Comparison of ENCODE assay signal across 17 cellular contexts in the genomic region with DNA sequence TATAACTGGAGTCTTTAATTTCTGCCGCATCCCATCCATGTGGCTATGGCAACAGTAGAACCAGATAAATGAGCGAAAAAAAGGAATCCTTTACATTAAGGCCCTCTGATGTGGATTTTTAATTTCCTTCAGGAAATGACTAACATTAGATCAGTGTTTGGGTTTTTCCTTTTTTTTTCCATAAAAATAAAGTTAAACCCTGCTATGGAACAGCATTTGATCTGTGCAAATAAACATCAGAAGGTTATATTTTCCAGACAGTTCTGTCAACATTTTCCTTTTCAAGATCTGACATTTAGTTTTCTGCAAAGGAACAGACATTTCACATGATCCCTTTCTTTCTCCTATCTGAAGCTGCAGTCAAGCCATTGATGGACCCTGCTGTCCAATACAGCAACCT.
"Had no signal": no experiment of that assay in that cellular context is flagged by ENCODE, and none has a peak within 500 bp of the region (broad histone marks: within the 10 kb centered on the region; RNA-seq: fewer than 3 reads in every experiment).

No MANE protein-coding gene starts in this region.

- H3K9me3 Mint-ChIP-seq: activated CD4-positive, alpha-beta T cell treated with anti-CD3 and anti-CD28 coated beads, Interleukin-2, amount 10 ng/mL, durations not matched to agents 24 days and 14 days; activated naive CD4-positive, alpha-beta T cell treated with anti-CD3 and anti-CD28 coated beads, Interleukin-2, amount 50 U/mL, for 24 hours; neural crest cell; stimulated activated memory B cell treated with anti-CD40 and anti-IgM and Interleukin-4, amounts not matched to agents 10 μg/mL and 1 μg/mL and 100 μg/mL, for 72 hours; T-cell had no signal

- DNase-seq: activated CD4-positive, alpha-beta T cell treated with anti-CD3 and anti-CD28 coated beads, Interleukin-2, amount 10 ng/mL, durations not matched to agents 24 days and 14 days; activated CD8-positive, alpha-beta memory T cell treated with anti-CD3 and anti-CD28 coated beads for 24 hours; effector CD4-positive, alpha-beta T cell; left lung; mesendoderm; pancreas; retina; T-cell; WERI-Rb-1 had no signal

- FAIRE-seq: keratinocyte, pancreas had no signal

- H3K27ac ChIP-seq: epithelial cell of prostate, gastroesophageal sphincter, left lung, pancreas, tibial nerve, vagina, WERI-Rb-1 had no signal

- H3K27ac Mint-ChIP-seq: activated CD4-positive, alpha-beta T cell treated with anti-CD3 and anti-CD28 coated beads, Interleukin-2, amount 10 ng/mL, durations not matched to agents 24 days and 14 days; activated naive CD4-positive, alpha-beta T cell treated with anti-CD3 and anti-CD28 coated beads, Interleukin-2, amount 50 U/mL, for 24 hours; stimulated activated memory B cell treated with anti-CD40 and anti-IgM and Interleukin-4, amounts not matched to agents 10 μg/mL and 1 μg/mL and 100 μg/mL, for 72 hours; T-cell had no signal

- H3K4me3 ChIP-seq: gastroesophageal sphincter, left lung, pancreas, tibial nerve, vagina had no signal

- H3K4me1 ChIP-seq: left lung had no signal

- H3K4me3 Mint-ChIP-seq: activated CD4-positive, alpha-beta T cell treated with anti-CD3 and anti-CD28 coated beads, Interleukin-2, amount 10 ng/mL, durations not matched to agents 24 days and 14 days; activated naive CD4-positive, alpha-beta T cell treated with anti-CD3 and anti-CD28 coated beads, Interleukin-2, amount 50 U/mL, for 24 hours; neural crest cell; stimulated activated memory B cell treated with anti-CD40 and anti-IgM and Interleukin-4, amounts not matched to agents 10 μg/mL and 1 μg/mL and 100 μg/mL, for 72 hours; T-cell had no signal

- H3K27me3 ChIP-seq: gastroesophageal sphincter, left lung, pancreas, tibial nerve, vagina had no signal

- H3K9me3 ChIP-seq: gastroesophageal sphincter, left lung, pancreas, tibial nerve, vagina had no signal

- H3K27me3 Mint-ChIP-seq: activated CD4-positive, alpha-beta T cell treated with anti-CD3 and anti-CD28 coated beads, Interleukin-2, amount 10 ng/mL, durations not matched to agents 24 days and 14 days; activated naive CD4-positive, alpha-beta T cell treated with anti-CD3 and anti-CD28 coated beads, Interleukin-2, amount 50 U/mL, for 24 hours; stimulated activated memory B cell treated with anti-CD40 and anti-IgM and Interleukin-4, amounts not matched to agents 10 μg/mL and 1 μg/mL and 100 μg/mL, for 72 hours; T-cell had no signal

- H3K36me3 ChIP-seq: gastroesophageal sphincter, left lung, pancreas, tibial nerve, vagina, WERI-Rb-1 had no signal
